Comparison of ENCODE assay signal across 6 cellular contexts in the genomic region with DNA sequence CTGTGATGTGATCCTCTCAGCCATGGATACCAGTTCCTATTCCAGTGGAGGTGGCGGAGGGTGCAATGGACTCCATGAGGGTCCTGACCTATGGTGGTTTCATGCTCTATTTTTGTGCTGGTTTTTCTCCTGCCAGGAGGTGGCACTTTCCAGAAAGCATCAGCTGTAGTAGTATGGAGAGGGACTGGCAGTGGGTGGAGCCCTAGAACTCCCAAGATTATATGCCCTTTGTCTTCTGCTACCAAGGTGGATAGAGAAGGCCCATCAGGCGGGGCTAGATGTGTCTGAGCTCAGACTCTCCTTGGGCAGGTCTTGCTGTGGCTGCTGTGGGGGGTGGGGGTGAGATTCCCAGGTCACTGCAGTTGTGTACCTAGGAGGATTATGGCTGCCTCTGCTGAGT.
DNase-seq lines count a peak whose midpoint lies in the region; ATAC-seq, FAIRE-seq and TF ChIP-seq lines count a peak whose summit lies in the region.
"Not testable (repeated sequence)": the region's sequence is repeated elsewhere in the genome, so short reads cannot be mapped to it uniquely, and the experiment has no call there.

No MANE protein-coding gene starts in this region.

- not testable (repeated sequence) for H3K4ac ChIP-seq in H1 (replicated peaks; ENCODE audit: insufficient read length, low read depth, low read length); mesendoderm (ENCODE audit: low read depth, low read length)

- RAD21 ChIA-PET in HCT116 (lab: Charles Lee; ENCODE audit: low non-redundant PET in 1 of 2, low total read pairs in 2 of 2, uncharacterized antibody in 2 of 2, unreplicated experiment in 2 of 2) = not testable (repeated sequence)

- not testable (repeated sequence) for H3K23me2 ChIP-seq in H1 (ENCODE audit: low read depth, low read length)

- H3K9ac ChIP-seq in HCT116 (ENCODE audit: low read length); PC-3 (ENCODE audit: low read length); H1 (replicated peaks in 1 of 4; ENCODE audit: extremely low read depth in 1 of 4, low read depth in 3 of 4, low read length in 3 of 4); mesendoderm (ENCODE audit: low read length): not testable (repeated sequence)

- not testable (repeated sequence) for TF ChIP-seq CTCF in HCT116 (IDR thresholded peaks at IDR 0.05 in 2 of 3, conservative IDR thresholded peaks at IDR 0.05 in 1 of 3; ENCODE audit: borderline replicate concordance in 1 of 3, insufficient read depth in 1 of 3, low read depth in 2 of 3, low read length in 2 of 3)
- TF ChIP-seq CTCF in PC-3 (conservative IDR thresholded peaks at IDR 0.05; ENCODE audit: low read depth, low read length) (peak; percentile 20; the same call in 1 of the 2 replicates), H1 (IDR thresholded peaks at IDR 0.05; ENCODE audit: control extremely low read depth in 1 of 3, insufficient read depth in 1 of 3, low read depth in 1 of 3, low read length in 3 of 3) (peak in 2 of 3 experiments; percentile 4 to 7; a peak in 1 of 4 replicates)

- TF ChIP-seq EP300 in H1 (IDR thresholded peaks at IDR 0.05; ENCODE audit: borderline replicate concordance in 1 of 2, low read depth in 2 of 2, low read length in 2 of 2) = not testable (repeated sequence)

- not testable (repeated sequence) for H3K9me3 ChIP-seq in HCT116 (ENCODE audit: control insufficient read depth in 1 of 2, insufficient read depth in 1 of 2, low read depth in 1 of 2, low read length in 2 of 2); PC-3 (ENCODE audit: low read length); H1 (ENCODE audit: insufficient read depth in 2 of 2, low read depth in 1 of 2, low read length in 1 of 2)

- H3K4me1 ChIP-seq in HCT116 (ENCODE audit: control insufficient read depth in 1 of 2, insufficient read depth in 2 of 2, low read length in 2 of 2); H1 (replicated peaks in 1 of 4; ENCODE audit: control insufficient read depth in 3 of 4, insufficient read depth in 4 of 4, low read length in 3 of 4); mesendoderm (ENCODE audit: control insufficient read depth, low read depth, low read length): not testable (repeated sequence)
- peaks cover 11% of the 10 kb centered on the region; the same call in 1 of the 2 replicates for H3K4me1 ChIP-seq in PC-3 (ENCODE audit: insufficient read depth, low read length)

- not testable (repeated sequence) for H4K5ac ChIP-seq in H1 (ENCODE audit: insufficient read length, low read depth, low read length); mesendoderm (ENCODE audit: low read length)

- H3K9me2 ChIP-seq in HCT116 (ENCODE audit: insufficient read depth); PC-3 (replicated peaks; ENCODE audit: low read length): not testable (repeated sequence)

- not testable (repeated sequence) for H2AK5ac ChIP-seq in H1 (ENCODE audit: low read depth, low read length); mesendoderm (ENCODE audit: low read length)

- in situ Hi-C loops in SK-MEL-5 (cut with HindIII; ENCODE audit: low pct_unique_long_range_greater_than_20kb, low sequenced_read_pairs) = not testable (repeated sequence)

- not testable (repeated sequence) for H4K91ac ChIP-seq in H1 (replicated peaks; ENCODE audit: insufficient read length, low read length)

- ATAC-seq in HCT116 (peak; percentile 40; the same call in 1 of the 2 replicates), esophagus mucosa (peak; percentile 72)
- ATAC-seq in PC-3 = not testable (repeated sequence)

- not testable (repeated sequence) for TF ChIP-seq POLR2A in HCT116 (IDR thresholded peaks at IDR 0.05; ENCODE audit: borderline replicate concordance, extremely low read depth, insufficient read depth, insufficient read length); H1 (IDR thresholded peaks at IDR 0.05; ENCODE audit: control extremely low read depth in 1 of 2, low read depth in 2 of 2, low read length in 2 of 2)

- WGBS in H1 (ENCODE audit: extremely low coverage in 1 of 2, insufficient coverage in 1 of 2, insufficient read length in 1 of 2, insufficient replicate concordance in 2 of 2, low coverage in 1 of 2, low lambda C conversion rate in 2 of 2, missing lambda C conversion rate in 1 of 2), 2 experiments = 50% methylated on average over 2 of the region's 2 CpGs; no CpG with 5 or more reads in 1 of the 2 experiments
- WGBS in mesendoderm (ENCODE audit: extremely low coverage, insufficient coverage, low lambda C conversion rate) = no CpG with 5 or more reads among the region's 2 CpGs

- TF ChIP-seq RAD21 in HCT116 (IDR thresholded peaks at IDR 0.05; ENCODE audit: low read depth) = peak; percentile 5; the same call in 1 of the 2 replicates
- TF ChIP-seq RAD21 in H1 (IDR thresholded peaks at IDR 0.05 in 1 of 2, conservative IDR thresholded peaks at IDR 0.05 in 1 of 2; ENCODE audit: low read depth in 2 of 2, low read length in 2 of 2) = not testable (repeated sequence)

- not testable (repeated sequence) for H3K18ac ChIP-seq in H1 (ENCODE audit: extremely low read depth, low read length); mesendoderm (ENCODE audit: low read length)

- H3F3A ChIP-seq in PC-3 (ENCODE audit: low read length, unreplicated experiment) = not testable (repeated sequence)

- not testable (repeated sequence) for BruUV-seq in HCT116 (replicated peaks; lab: Mats Ljungman, UMichigan); PC-3 (replicated peaks; lab: Mats Ljungman, UMichigan)

- not testable (repeated sequence) for DNase-seq in HCT116 (ENCODE audit: low read depth, low spot score); H1 (ENCODE audit: low read depth in 1 of 2, low spot score in 2 of 2)
- peak; percentile 35 for DNase-seq in PC-3
- DNase-seq in SK-MEL-5 (ENCODE audit: low read depth, low spot score) = peak; percentile 40
- peak; percentile 14 for DNase-seq in mesendoderm

- not testable (repeated sequence) for H3K36me3 ChIP-seq in HCT116 (ENCODE audit: control insufficient read depth in 1 of 2, insufficient read depth in 2 of 2, low read length in 2 of 2); PC-3 (ENCODE audit: low read depth, low read length); H1 (ENCODE audit: control insufficient read depth in 2 of 4, insufficient read depth in 4 of 4, low read length in 3 of 4); mesendoderm (ENCODE audit: control insufficient read depth, insufficient read depth, low read length)

- POLR2A ChIA-PET in HCT116 (lab: Charles Lee); PC-3 (lab: Charles Lee; ENCODE audit: unreplicated experiment); H1 (lab: Charles Lee; ENCODE audit: partially characterized antibody): not testable (repeated sequence)

- not testable (repeated sequence) for H3K79me1 ChIP-seq in H1 (ENCODE audit: low read depth, low read length); mesendoderm (ENCODE audit: low read length)

- H2BK20ac ChIP-seq in H1 (ENCODE audit: low read length) = not testable (repeated sequence)

- CTCF ChIA-PET in HCT116 (lab: Charles Lee); PC-3 (lab: Charles Lee): not testable (repeated sequence)
- CTCF ChIA-PET in H1 (lab: Charles Lee; ENCODE audit: partially characterized antibody) = interaction anchor here (1.3 kb wide), 1 partner anchor 9 kb away, joined by 3 read pairs; no protein-coding TSS in a partner anchor

- H3K23ac ChIP-seq in H1 (ENCODE audit: insufficient read length); mesendoderm (ENCODE audit: low read length): not testable (repeated sequence)

- H3K4me2 ChIP-seq in HCT116 (ENCODE audit: low read length); PC-3 (ENCODE audit: low read length); H1 (ENCODE audit: insufficient read depth in 1 of 2, low read depth in 2 of 2, low read length in 2 of 2); mesendoderm (ENCODE audit: low read length): not testable (repeated sequence)

- H3K27ac ChIP-seq in HCT116 (ENCODE audit: low read depth, low read length); PC-3 (ENCODE audit: low read length); H1 (ENCODE audit: low read depth, low read length); mesendoderm (ENCODE audit: low read depth, low read length): not testable (repeated sequence)

- not testable (repeated sequence) for H4K20me1 ChIP-seq in HCT116 (ENCODE audit: insufficient read depth); PC-3 (ENCODE audit: low read length); H1 (replicated peaks in 1 of 2; ENCODE audit: control insufficient read depth in 1 of 2, insufficient read depth in 2 of 2, low read length in 2 of 2)

- H3K79me2 ChIP-seq in HCT116 (ENCODE audit: insufficient read depth, low read length); PC-3 (ENCODE audit: low read length); H1 (ENCODE audit: control insufficient read depth in 1 of 2, insufficient read depth in 2 of 2, low read length in 2 of 2); mesendoderm (ENCODE audit: control insufficient read depth, insufficient read depth, low read length): not testable (repeated sequence)

- H3K27me3 ChIP-seq in HCT116 (ENCODE audit: insufficient read depth, low read length); PC-3 (ENCODE audit: low read length); H1 (replicated peaks in 1 of 4; ENCODE audit: control insufficient read depth in 3 of 4, extremely low read depth in 1 of 4, insufficient read depth in 3 of 4, low read length in 3 of 4); mesendoderm (ENCODE audit: insufficient read depth, low read length, poor library complexity): not testable (repeated sequence)

- not testable (repeated sequence) for H2BK15ac ChIP-seq in H1 (ENCODE audit: low read length); mesendoderm (replicated peaks; ENCODE audit: low read depth)

- not testable (repeated sequence) for H2BK120ac ChIP-seq in H1 (replicated peaks; ENCODE audit: low read depth, low read length); mesendoderm (ENCODE audit: low read depth, low read length)

- not testable (repeated sequence) for H2BK5ac ChIP-seq in H1 (ENCODE audit: low read depth, low read length); mesendoderm (ENCODE audit: low read length)

- H2BK12ac ChIP-seq in H1 (ENCODE audit: low read depth, low read length) = not testable (repeated sequence)

- intact Hi-C loops in HCT116 (cut with micrococcal nuclease) = loop anchor here (5.0 kb wide), 1 partner anchor 116 kb away; no protein-coding TSS in a partner anchor
- intact Hi-C loops in PC-3 (cut with micrococcal nuclease) = not testable (repeated sequence)

- H3K4me3 ChIP-seq in HCT116 (replicated peaks in 1 of 2; ENCODE audit: low read depth in 1 of 2, low read length in 2 of 2); PC-3 (ENCODE audit: low read length); H1 (ENCODE audit: extremely low read depth in 1 of 4, insufficient read depth in 2 of 4, low read depth in 3 of 4, low read length in 4 of 4); mesendoderm (ENCODE audit: low read length): not testable (repeated sequence)

- not testable (repeated sequence) for H3K14ac ChIP-seq in H1 (ENCODE audit: insufficient read length)

- not testable (repeated sequence) for H3K56ac ChIP-seq in H1 (replicated peaks; ENCODE audit: insufficient read length, low read depth, low read length); mesendoderm (ENCODE audit: low read length)

- not testable (repeated sequence) for FAIRE-seq in H1 (lab: Jason Lieb, UNC)

- H2AFZ ChIP-seq in HCT116 (ENCODE audit: low read depth, low read length, poor library complexity, severe bottlenecking); PC-3 (ENCODE audit: low read length); H1 (ENCODE audit: low read length): not testable (repeated sequence)

- not testable (repeated sequence) for H4K8ac ChIP-seq in H1 (ENCODE audit: extremely low read depth, insufficient read depth, low read length); mesendoderm (ENCODE audit: low read depth, low read length)
